15 cellular contexts compared by ENCODE assay signal in the genomic region with DNA sequence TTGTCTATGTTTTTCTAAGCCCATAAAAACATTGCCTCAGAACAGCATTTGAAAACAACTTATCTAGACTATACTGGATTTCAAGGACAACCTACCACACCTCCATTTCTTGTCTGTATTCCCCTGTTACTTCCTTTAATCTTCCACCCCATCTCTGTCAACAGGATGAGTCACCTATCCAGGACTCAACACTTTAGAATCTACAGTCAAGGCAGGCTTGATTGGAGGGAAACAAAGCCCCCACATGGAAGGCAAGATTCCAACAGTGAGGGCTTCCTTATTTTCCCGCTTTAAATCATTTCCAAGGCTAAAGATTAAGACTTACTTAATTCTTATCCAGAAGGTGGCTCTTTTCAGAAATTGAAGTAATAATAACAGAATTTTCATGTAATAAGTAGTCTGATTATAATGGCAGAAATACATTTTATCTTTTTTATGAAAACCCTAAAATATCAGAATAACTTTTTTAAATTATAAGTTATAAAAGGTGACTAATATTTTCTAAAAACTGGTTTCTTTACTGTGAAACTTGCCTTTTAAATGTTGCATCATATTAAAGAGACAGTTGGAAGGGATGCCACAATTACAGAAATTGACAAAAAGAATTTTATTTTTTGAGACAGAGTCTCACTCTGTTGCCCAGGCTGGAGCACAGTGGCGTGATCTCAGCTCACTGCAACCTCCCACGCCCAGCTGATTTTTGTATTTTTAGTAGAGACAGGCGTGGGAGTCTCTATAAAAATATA.
DNase-seq lines count a peak whose midpoint lies in the region; ATAC-seq and TF ChIP-seq lines count a peak whose summit lies in the region.
"Had no signal": no experiment of that assay in that cellular context is flagged by ENCODE, and none has a peak within 500 bp of the region (broad histone marks: within the 10 kb centered on the region; RNA-seq: fewer than 3 reads in every experiment).

No MANE protein-coding gene starts in this region.

- no peak for TF ChIP-seq EP300 in stomach (IDR thresholded peaks at IDR 0.05)

- 76 to 86% (median 85%) methylated on average over 4 of the region's 4 CpGs for WGBS in stomach, 5 donors

- intact Hi-C loops in stomach (cut with DNase I; ENCODE audit: low total_unique reads): no loop called here

- no peak overlapping the region for H3K27ac ChIP-seq in stomach
- H3K27ac ChIP-seq: 22Rv1 had no signal

- TF ChIP-seq CTCF in stomach (IDR thresholded peaks at IDR 0.05): no peak

- no peaks in the 10 kb centered on the region for H3K36me3 ChIP-seq in stomach

- ATAC-seq in esophagus mucosa: peak; percentile 71
- ATAC-seq: activated naive CD4-positive, alpha-beta T cell treated with anti-CD3 and anti-CD28 coated beads, Interleukin-2, amount 50 U/mL, for 72 hours; stimulated activated memory B cell treated with anti-CD40 and anti-IgM and Interleukin-4, amounts not matched to agents 10 μg/mL and 1 μg/mL and 100 μg/mL, for 72 hours had no signal

- peaks cover 0 to 21% (median 8%) of the 10 kb centered on the region in 4 donors for H3K9me3 ChIP-seq in stomach

- H3K27me3 ChIP-seq in stomach: no peaks in the 10 kb centered on the region

- no peaks in the 10 kb centered on the region for H3K4me1 ChIP-seq in stomach

- no peak for TF ChIP-seq POLR2A in stomach (IDR thresholded peaks at IDR 0.05)

- DNase-seq in DMS53 (lab: John Stamatoyannopoulos, UW) (peak; percentile 46), DMS53 treated with DMSO at 0.1 percent for 48 hours (lab: John Stamatoyannopoulos, UW; ENCODE audit: unreplicated experiment) (no peak), NCI-H460 (ENCODE audit: extremely low read depth, low read depth) (peak; percentile 27), renal cortical epithelial cell (ENCODE audit: low read depth) (peak; percentile 68), NCI-H69 (lab: John Stamatoyannopoulos, UW) (no peak), NCI-H2171 treated with DMSO at 0.1 percent for 48 hours (lab: John Stamatoyannopoulos, UW) (no peak), stomach (no peak)
- DNase-seq: activated T-cell treated with anti-CD3 and anti-CD28 coated beads, Interleukin-2, amount 50 U/mL, for 1 hour; KBM-7; T-helper 9 cell; trophoblast cell had no signal

- H3K4me3 ChIP-seq in stomach: no peak overlapping the region

Comparison
In these comparisons a context has a peak if more than half of its experiments do, and no peak if none do; other contexts are left out.
1. DNase-seq: peak in DMS53 (single experiment), NCI-H460 (single experiment) and renal cortical epithelial cell (single experiment); none in DMS53 treated with DMSO at 0.1 percent for 48 hours (single experiment), NCI-H69 (single experiment), NCI-H2171 treated with DMSO at 0.1 percent for 48 hours (single experiment) and stomach (single experiment).